8 cellular contexts compared by ENCODE assay signal in genomic region chr12:67269632-67270578, GRCh38. TPM values are rescaled to one million over a fixed set of nuclear protein-coding genes. Genes with fewer than 3 reads are reported as not detected.
A peak's percentile ranks its signal among the peaks of the same experiment; 100 is the strongest.
DNase-seq lines count a peak whose midpoint lies in the region; ATAC-seq and TF ChIP-seq lines count a peak whose summit lies in the region.

No MANE protein-coding gene starts in this region.

- H3K27me3 Mint-ChIP-seq in activated CD4-positive, alpha-beta memory T cell treated with anti-CD3 and anti-CD28 coated beads, Interleukin-2, amount 10 ng/mL, durations not matched to agents 7 days and 5 days = no peaks in the 10 kb centered on the region
- no peaks in the 10 kb centered on the region for H3K27me3 Mint-ChIP-seq in mesothelial cell of epicardium (ENCODE audit: low read depth)

- TF ChIP-seq CTCF in mesothelial cell of epicardium (IDR thresholded peaks at IDR 0.05; ENCODE audit: unreplicated experiment) = no peak

- peaks cover 18% of the 10 kb centered on the region for H3K36me3 Mint-ChIP-seq in activated CD4-positive, alpha-beta memory T cell treated with anti-CD3 and anti-CD28 coated beads, Interleukin-2, amount 10 ng/mL, durations not matched to agents 7 days and 5 days (ENCODE audit: low read depth)
- no peaks in the 10 kb centered on the region for H3K36me3 Mint-ChIP-seq in mesothelial cell of epicardium

- H3K4me1 Mint-ChIP-seq in activated CD4-positive, alpha-beta memory T cell treated with anti-CD3 and anti-CD28 coated beads, Interleukin-2, amount 10 ng/mL, durations not matched to agents 7 days and 5 days = peaks cover 52% of the 10 kb centered on the region
- H3K4me1 Mint-ChIP-seq in mesothelial cell of epicardium = peaks cover 53% of the 10 kb centered on the region

- CTCF ChIA-PET in activated CD4-positive, alpha-beta memory T cell treated with anti-CD3 and anti-CD28 coated beads, Interleukin-2, amount 10 ng/mL, durations not matched to agents 7 days and 5 days (lab: Charles Lee) = interaction anchor here (0.7 to 1.9 kb wide), 9 partner anchors 9 to 889 kb away, joined by 3 to 4 read pairs (median 4); partner anchors contain the start of gene IFNG

- H3K9me3 Mint-ChIP-seq in activated CD4-positive, alpha-beta memory T cell treated with anti-CD3 and anti-CD28 coated beads, Interleukin-2, amount 10 ng/mL, durations not matched to agents 7 days and 5 days = no peaks in the 10 kb centered on the region
- no peaks in the 10 kb centered on the region for H3K9me3 Mint-ChIP-seq in mesothelial cell of epicardium

- POLR2A ChIA-PET in activated CD4-positive, alpha-beta memory T cell treated with anti-CD3 and anti-CD28 coated beads, Interleukin-2, amount 10 ng/mL, durations not matched to agents 7 days and 5 days (lab: Charles Lee) = interaction anchor here (0.7 to 4.1 kb wide), 18 partner anchors 10 to 1539 kb away, joined by 3 to 36 read pairs (median 5); partner anchors contain the start of genes DYRK2, HELB and TMBIM4

- DNase-seq in NCI-H524 (lab: John Stamatoyannopoulos, UW) = peak; percentile 38 to 60
- DNase-seq in NCI-H524 treated with DMSO at 0.1 percent for 48 hours (lab: John Stamatoyannopoulos, UW) = no peak
- DNase-seq in NCI-H2171 treated with DMSO at 0.1 percent for 48 hours (lab: John Stamatoyannopoulos, UW) = peak; percentile 70
- DNase-seq in activated CD4-positive, alpha-beta memory T cell treated with anti-CD3 and anti-CD28 coated beads, Interleukin-2, amount 10 ng/mL, durations not matched to agents 7 days and 5 days = peak; percentile 49
- peak; percentile 39 for DNase-seq in effector CD8-positive, alpha-beta T cell (lab: John Stamatoyannopoulos, UW)
- DNase-seq in mesothelial cell of epicardium (ENCODE audit: low spot score in 2 of 2, unreplicated experiment in 2 of 2) = peak in 1 of 2 experiments; percentile 66
- DNase-seq in stimulated activated CD8-positive, alpha-beta memory T cell treated with anti-CD3 and anti-CD28 coated beads, Interleukin-2, amount 100 ng/mL, for 48 hours (ENCODE audit: low read depth in 2 of 2) = peak; percentile 26 to 31

- peak overlapping the region; percentile 92 for H3K27ac Mint-ChIP-seq in activated CD4-positive, alpha-beta memory T cell treated with anti-CD3 and anti-CD28 coated beads, Interleukin-2, amount 10 ng/mL, durations not matched to agents 7 days and 5 days
- H3K27ac Mint-ChIP-seq in mesothelial cell of epicardium = peak overlapping the region; percentile 99

- peak overlapping the region; percentile 94 for H3K4me3 Mint-ChIP-seq in activated CD4-positive, alpha-beta memory T cell treated with anti-CD3 and anti-CD28 coated beads, Interleukin-2, amount 10 ng/mL, durations not matched to agents 7 days and 5 days
- peak overlapping the region; percentile 86 for H3K4me3 Mint-ChIP-seq in mesothelial cell of epicardium

- peak; percentile 9 for ATAC-seq in HG02943 (IDR thresholded peaks at IDR 0.05; ENCODE audit: low read depth, unreplicated experiment)

RNA-seq across cellular contexts. Expression of gene CAND1, which starts 0.7 kb away (rescaled TPM):
- 100 to 1,000 TPM; 147 to 150 TPM for total RNA-seq in activated CD4-positive, alpha-beta memory T cell treated with anti-CD3 and anti-CD28 coated beads, Interleukin-2, amount 10 ng/mL, durations not matched to agents 7 days and 5 days
- 270 to 278 TPM (median 270 TPM) in 3 replicates for total RNA-seq in mesothelial cell of epicardium
